ENCODE assay signal across 13 cellular contexts in genomic region chr5:157576678-157577077, GRCh38. TPM values are rescaled to one million over a fixed set of nuclear protein-coding genes. Genes with fewer than 3 reads are reported as not detected.
DNase-seq lines count a peak whose midpoint lies in the region; ATAC-seq and TF ChIP-seq lines count a peak whose summit lies in the region.
"Had no signal": no experiment of that assay in that cellular context is flagged by ENCODE, and none has a peak within 500 bp of the region (broad histone marks: within the 10 kb centered on the region; RNA-seq: fewer than 3 reads in every experiment).

No MANE protein-coding gene starts in this region.

- no peak overlapping the region for H3K9ac ChIP-seq in HUES48 (ENCODE audit: low read depth, low read length)
- H3K9ac ChIP-seq: KMS-11 had no signal

- H3K9me3 Mint-ChIP-seq in CD8-positive, alpha-beta memory T cell, result no peaks in the 10 kb centered on the region
- no peaks in the 10 kb centered on the region for H3K9me3 Mint-ChIP-seq in endothelial cell (ENCODE audit: unreplicated experiment)
- H3K9me3 Mint-ChIP-seq: CD14-positive monocyte; stimulated activated naive CD8-positive, alpha-beta T cell treated with anti-CD3 and anti-CD28 coated beads, Interleukin-15, amount 100 ng/mL, for 72 hours had no signal

- peaks cover 7% of the 10 kb centered on the region for H3K4me1 ChIP-seq in CD8-positive, alpha-beta memory T cell (ENCODE audit: insufficient read depth, low read length)
- peaks cover 15% of the 10 kb centered on the region for H3K4me1 ChIP-seq in HUES48 (ENCODE audit: control insufficient read depth, insufficient read depth, low read length)
- H3K4me1 ChIP-seq in neutrophil (ENCODE audit: control insufficient read depth in 1 of 2, insufficient read depth in 1 of 2, low read depth in 1 of 2, low read length in 1 of 2), result peaks cover 43 to 49% of the 10 kb centered on the region in 2 experiments

- CTCF ChIA-PET in CD8-positive, alpha-beta memory T cell (lab: Charles Lee), result interaction anchor here (0.8 to 1.1 kb wide), 2 partner anchors 14 to 167 kb away, joined by 3 read pairs; partner anchors contain the start of gene LSM11
- CTCF ChIA-PET in GM10248 (lab: Yijun Ruan, JAX), result interaction anchor here (1.1 to 6.1 kb wide), 6 partner anchors 9 to 185 kb away, joined by 3 to 33 read pairs (median 4); partner anchors contain the start of gene LSM11

- no peaks in the 10 kb centered on the region for H3K9me3 ChIP-seq in CD8-positive, alpha-beta memory T cell (ENCODE audit: low read length)
- H3K9me3 ChIP-seq in HUES48 (ENCODE audit: control insufficient read depth, insufficient read depth, low read length) (no peaks in the 10 kb centered on the region), neutrophil (no peaks in the 10 kb centered on the region)
- H3K9me3 ChIP-seq: ovary, spleen had no signal

- DNase-seq in CD8-positive, alpha-beta memory T cell, result no peak
- DNase-seq in endothelial cell (ENCODE audit: low spot score) (no peak), GM10248 (ENCODE audit: extremely low spot score) (no peak)
- DNase-seq in activated T-cell treated with anti-CD3 and anti-CD28 coated beads, Interleukin-2, amount 50 U/mL, for 1 hour, result no peak
- DNase-seq: caudate nucleus had no signal

- peaks cover 2 to 13% of the 10 kb centered on the region in 2 donors for H3K27me3 Mint-ChIP-seq in CD8-positive, alpha-beta memory T cell
- peaks cover 6% of the 10 kb centered on the region for H3K27me3 Mint-ChIP-seq in endothelial cell (ENCODE audit: unreplicated experiment)

- H3K4me3 Mint-ChIP-seq in CD8-positive, alpha-beta memory T cell, result peak overlapping the region in 6 of 7 donors; percentile 65 to 86 (median 84)
- H3K4me3 Mint-ChIP-seq in endothelial cell (ENCODE audit: unreplicated experiment), result peak overlapping the region; percentile 88

- ATAC-seq in HG03354 (IDR thresholded peaks at IDR 0.05; ENCODE audit: poor library complexity, severe bottlenecking, unreplicated experiment), result no peak

- peak overlapping the region in 3 of 8 donors; percentile 9 to 57 (median 51) for H3K27ac Mint-ChIP-seq in CD8-positive, alpha-beta memory T cell
- H3K27ac Mint-ChIP-seq in endothelial cell (ENCODE audit: unreplicated experiment), result no peak overlapping the region
- H3K27ac Mint-ChIP-seq: stimulated activated naive CD8-positive, alpha-beta T cell treated with anti-CD3 and anti-CD28 coated beads, Interleukin-15, amount 100 ng/mL, for 72 hours had no signal

- H3K27me3 ChIP-seq in CD8-positive, alpha-beta memory T cell (ENCODE audit: insufficient read depth, low read length, poor library complexity, severe bottlenecking), result no peaks in the 10 kb centered on the region
- H3K27me3 ChIP-seq in HUES48 (ENCODE audit: control insufficient read depth, insufficient read depth, low read length) (peaks cover 26% of the 10 kb centered on the region), neutrophil (no peaks in the 10 kb centered on the region)
- H3K27me3 ChIP-seq: ovary had no signal

- TF ChIP-seq CTCF in endothelial cell (IDR thresholded peaks at IDR 0.05; ENCODE audit: unreplicated experiment), result no peak
- no peak for TF ChIP-seq CTCF in neutrophil (IDR thresholded peaks at IDR 0.05)
- no peak for TF ChIP-seq CTCF in GM10248 (IDR thresholded peaks at IDR 0.05; ENCODE audit: control extremely low read depth, extremely low read depth, low read depth, missing control alignments)

- peaks cover 0 to 3% (median 0%) of the 10 kb centered on the region in 3 donors for H3K36me3 Mint-ChIP-seq in CD8-positive, alpha-beta memory T cell
- peaks cover 5% of the 10 kb centered on the region for H3K36me3 Mint-ChIP-seq in endothelial cell (ENCODE audit: low read depth, unreplicated experiment)

- H3K27ac ChIP-seq in CD8-positive, alpha-beta memory T cell (ENCODE audit: low read depth, low read length), result no peak overlapping the region
- no peak overlapping the region for H3K27ac ChIP-seq in HUES48 (ENCODE audit: low read depth, low read length)
- peak overlapping the region; percentile 34 for H3K27ac ChIP-seq in neutrophil
- H3K27ac ChIP-seq: KMS-11 had no signal

- no peak overlapping the region for H3K4me3 ChIP-seq in CD8-positive, alpha-beta memory T cell (ENCODE audit: low read length)
- H3K4me3 ChIP-seq in HUES48 (ENCODE audit: low read depth, low read length) (peak overlapping the region; percentile 86; the same call in 1 of the 2 replicates), neutrophil (ENCODE audit: low read depth in 1 of 2, low read length in 1 of 2) (peak overlapping the region in 1 of 2 experiments; percentile 69)

- H3K36me3 ChIP-seq in CD8-positive, alpha-beta memory T cell (ENCODE audit: insufficient read depth, low read length), result no peaks in the 10 kb centered on the region
- H3K36me3 ChIP-seq in HUES48 (ENCODE audit: control insufficient read depth, insufficient read depth, low read length) (no peaks in the 10 kb centered on the region), neutrophil (no peaks in the 10 kb centered on the region)
- H3K36me3 ChIP-seq: ovary, spleen had no signal

- POLR2A ChIA-PET in CD8-positive, alpha-beta memory T cell (lab: Charles Lee), result no interaction called here
- POLR2A ChIA-PET in GM10248 (lab: Yijun Ruan, JAX), result no interaction called here

- peaks cover 24 to 47% (median 36%) of the 10 kb centered on the region in 3 donors for H3K4me1 Mint-ChIP-seq in CD8-positive, alpha-beta memory T cell
- peaks cover 42% of the 10 kb centered on the region for H3K4me1 Mint-ChIP-seq in endothelial cell (ENCODE audit: unreplicated experiment)

RNA-seq across cellular contexts. Expression of gene ADAM19, which starts 1.1 kb away (rescaled TPM):
- 10 to 100 TPM; 26.5 to 26.8 TPM for total RNA-seq in CD8-positive, alpha-beta memory T cell
- polyA plus RNA-seq in CD8-positive, alpha-beta memory T cell, result 4.1 TPM
- total RNA-seq in endothelial cell (ENCODE audit: unreplicated experiment), result 176 TPM
